24 cellular contexts compared by ENCODE assay signal in genomic region chr14:64190974-64191502, GRCh38.
DNase-seq lines count a peak whose midpoint lies in the region; ATAC-seq and TF ChIP-seq lines count a peak whose summit lies in the region.
"Had no signal": no experiment of that assay in that cellular context is flagged by ENCODE, and none has a peak within 500 bp of the region (broad histone marks: within the 10 kb centered on the region; RNA-seq: fewer than 3 reads in every experiment).

No MANE protein-coding gene starts in this region.

- H3K27me3 Mint-ChIP-seq in activated naive CD8-positive, alpha-beta T cell treated with anti-CD3 and anti-CD28 coated beads, Interleukin-2, amount 10 ng/mL, durations not matched to agents 7 days and 5 days, result no peaks in the 10 kb centered on the region
- H3K27me3 Mint-ChIP-seq in activated naive CD8-positive, alpha-beta T cell treated with anti-CD3 and anti-CD28 coated beads, Interleukin-2, amount 50 U/mL, for 24 hours, result no peaks in the 10 kb centered on the region
- H3K27me3 Mint-ChIP-seq in type B pancreatic cell, result no peaks in the 10 kb centered on the region
- H3K27me3 Mint-ChIP-seq: activated CD8-positive, alpha-beta T cell treated with anti-CD3 and anti-CD28 coated beads for 36 hours; naive thymus-derived CD4-positive, alpha-beta T cell had no signal

- no peak overlapping the region for H3K4me3 Mint-ChIP-seq in activated naive CD8-positive, alpha-beta T cell treated with anti-CD3 and anti-CD28 coated beads, Interleukin-2, amount 10 ng/mL, durations not matched to agents 7 days and 5 days
- H3K4me3 Mint-ChIP-seq in activated naive CD8-positive, alpha-beta T cell treated with anti-CD3 and anti-CD28 coated beads, Interleukin-2, amount 50 U/mL, for 24 hours, result no peak overlapping the region
- H3K4me3 Mint-ChIP-seq in type B pancreatic cell, result no peak overlapping the region
- H3K4me3 Mint-ChIP-seq: activated CD8-positive, alpha-beta T cell treated with anti-CD3 and anti-CD28 coated beads for 36 hours; GM23338; naive thymus-derived CD4-positive, alpha-beta T cell had no signal

- TF ChIP-seq CTCF in body of pancreas (IDR thresholded peaks at IDR 0.05) (no peak), type B pancreatic cell (conservative IDR thresholded peaks at IDR 0.05) (no peak), GM13977 (IDR thresholded peaks at IDR 0.05; ENCODE audit: extremely low read depth, insufficient read depth, missing control alignments) (no peak)

- no peak for TF ChIP-seq POLR2A in body of pancreas (IDR thresholded peaks at IDR 0.05)

- POLR2A ChIA-PET in activated naive CD8-positive, alpha-beta T cell treated with anti-CD3 and anti-CD28 coated beads, Interleukin-2, amount 10 ng/mL, durations not matched to agents 7 days and 5 days (lab: Charles Lee), result no interaction called here

- no peaks in the 10 kb centered on the region for H3K9me3 Mint-ChIP-seq in activated naive CD8-positive, alpha-beta T cell treated with anti-CD3 and anti-CD28 coated beads, Interleukin-2, amount 10 ng/mL, durations not matched to agents 7 days and 5 days
- no peaks in the 10 kb centered on the region for H3K9me3 Mint-ChIP-seq in activated naive CD8-positive, alpha-beta T cell treated with anti-CD3 and anti-CD28 coated beads, Interleukin-2, amount 50 U/mL, for 24 hours
- H3K9me3 Mint-ChIP-seq in type B pancreatic cell, result no peaks in the 10 kb centered on the region
- H3K9me3 Mint-ChIP-seq: activated CD8-positive, alpha-beta T cell treated with anti-CD3 and anti-CD28 coated beads for 36 hours; GM23338; naive thymus-derived CD4-positive, alpha-beta T cell had no signal

- H3K4me1 ChIP-seq in body of pancreas, result peaks cover 73% of the 10 kb centered on the region
- H3K4me1 ChIP-seq: prostate gland, right lobe of liver had no signal

- no peak for ATAC-seq in activated naive CD8-positive, alpha-beta T cell treated with anti-CD3 and anti-CD28 coated beads, Interleukin-2, amount 10 ng/mL, durations not matched to agents 7 days and 5 days (ENCODE audit: low read depth)
- no peak for ATAC-seq in activated naive CD8-positive, alpha-beta T cell treated with anti-CD3 and anti-CD28 coated beads, Interleukin-2, amount 50 U/mL, for 24 hours
- ATAC-seq in body of pancreas, result no peak
- ATAC-seq: activated CD8-positive, alpha-beta T cell treated with anti-CD3 and anti-CD28 coated beads for 36 hours; GM23338; heart right ventricle; naive thymus-derived CD4-positive, alpha-beta T cell; right lobe of liver had no signal

- in situ Hi-C loops in GM13977 (cut with MboI; ENCODE audit: low pct_unique_long_range_greater_than_20kb, low sequenced_read_pairs, unreplicated experiment), result no loop called here

- intact Hi-C loops in body of pancreas (cut with DNase I), result no loop called here

- 75 to 82% methylated on average over 3 of the region's 3 CpGs for WGBS in body of pancreas, 2 donors

- peaks cover 49% of the 10 kb centered on the region for H3K36me3 Mint-ChIP-seq in activated naive CD8-positive, alpha-beta T cell treated with anti-CD3 and anti-CD28 coated beads, Interleukin-2, amount 10 ng/mL, durations not matched to agents 7 days and 5 days
- peaks cover 9% of the 10 kb centered on the region for H3K36me3 Mint-ChIP-seq in activated naive CD8-positive, alpha-beta T cell treated with anti-CD3 and anti-CD28 coated beads, Interleukin-2, amount 50 U/mL, for 24 hours (ENCODE audit: low read depth)
- peaks cover 33% of the 10 kb centered on the region for H3K36me3 Mint-ChIP-seq in type B pancreatic cell

- H3K4me3 ChIP-seq in body of pancreas, result no peak overlapping the region
- H3K4me3 ChIP-seq: dorsolateral prefrontal cortex, GM23338, heart right ventricle, prostate gland, right lobe of liver, SK-N-MC had no signal

- no peaks in the 10 kb centered on the region for H3K9me3 ChIP-seq in body of pancreas
- H3K9me3 ChIP-seq: heart right ventricle, prostate gland, right lobe of liver had no signal

- peak overlapping the region; percentile 54 for H3K27ac Mint-ChIP-seq in activated naive CD8-positive, alpha-beta T cell treated with anti-CD3 and anti-CD28 coated beads, Interleukin-2, amount 10 ng/mL, durations not matched to agents 7 days and 5 days
- H3K27ac Mint-ChIP-seq in activated naive CD8-positive, alpha-beta T cell treated with anti-CD3 and anti-CD28 coated beads, Interleukin-2, amount 50 U/mL, for 24 hours, result no peak overlapping the region
- H3K27ac Mint-ChIP-seq in type B pancreatic cell, result peak overlapping the region; percentile 3
- H3K27ac Mint-ChIP-seq: activated CD8-positive, alpha-beta T cell treated with anti-CD3 and anti-CD28 coated beads for 36 hours had no signal

- DNase-seq in activated naive CD8-positive, alpha-beta T cell treated with anti-CD3 and anti-CD28 coated beads, Interleukin-2, amount 10 ng/mL, durations not matched to agents 7 days and 5 days, result no peak
- DNase-seq in activated naive CD8-positive, alpha-beta T cell treated with anti-CD3 and anti-CD28 coated beads, Interleukin-2, amount 50 U/mL, for 24 hours, result no peak
- DNase-seq in M059J (ENCODE audit: low read depth), result peak; percentile 7
- no peak for DNase-seq in body of pancreas
- no peak for DNase-seq in type B pancreatic cell (ENCODE audit: extremely low spot score, unreplicated experiment)
- DNase-seq in stimulated activated CD4-positive, alpha-beta T cell treated with anti-CD3 and anti-CD28 coated beads, Interleukin-2, amount 100 ng/mL, for 24 hours, result no peak
- no peak for DNase-seq in NK-92 treated with Interleukin-12 subunit alpha and Interleukin-12 subunit beta, amount 100 ng/mL, for 24 hours (lab: John Stamatoyannopoulos, UW)
- no peak for DNase-seq in GM13977 (ENCODE audit: low spot score)
- DNase-seq: activated CD4-positive, alpha-beta T cell treated with anti-CD3 and anti-CD28 coated beads for 1 hour; activated CD8-positive, alpha-beta T cell treated with anti-CD3 and anti-CD28 coated beads for 36 hours; activated gamma-delta T cell treated with Interleukin-2 at 50 U/mL for 16 hours; COR-L47; dorsolateral prefrontal cortex; heart right ventricle; midbrain; naive thymus-derived CD4-positive, alpha-beta T cell; NCI-H146; NCI-H2107; right lobe of liver; stimulated activated CD4-positive, alpha-beta T cell treated with anti-CD3 and anti-CD28 coated beads, Interleukin-2, amount 100 ng/mL, for 48 hours; T-helper 2 cell had no signal

- no peaks in the 10 kb centered on the region for H3K36me3 ChIP-seq in body of pancreas (replicated peaks in 1 of 2; ENCODE audit: insufficient read depth in 1 of 2, low read depth in 2 of 2)
- H3K36me3 ChIP-seq: prostate gland had no signal

- H3K27me3 ChIP-seq in body of pancreas, result no peaks in the 10 kb centered on the region
- H3K27me3 ChIP-seq: dorsolateral prefrontal cortex, heart right ventricle, right lobe of liver had no signal

- peak overlapping the region in 3 of 4 donors; percentile 55 to 69 (median 68) for H3K27ac ChIP-seq in body of pancreas
- H3K27ac ChIP-seq: dorsolateral prefrontal cortex, heart right ventricle, prostate gland, right lobe of liver, SK-N-MC had no signal

- H3K4me1 Mint-ChIP-seq in activated naive CD8-positive, alpha-beta T cell treated with anti-CD3 and anti-CD28 coated beads, Interleukin-2, amount 10 ng/mL, durations not matched to agents 7 days and 5 days, result peaks cover 19% of the 10 kb centered on the region
- peaks cover 20% of the 10 kb centered on the region for H3K4me1 Mint-ChIP-seq in activated naive CD8-positive, alpha-beta T cell treated with anti-CD3 and anti-CD28 coated beads, Interleukin-2, amount 50 U/mL, for 24 hours
- H3K4me1 Mint-ChIP-seq in type B pancreatic cell (ENCODE audit: unreplicated experiment), result peaks cover 21% of the 10 kb centered on the region
